18 cellular contexts compared by ENCODE assay signal in genomic region chr2:11715987-11716652, GRCh38. TPM values are rescaled to one million over a fixed set of nuclear protein-coding genes. Genes with fewer than 3 reads are reported as not detected.
"Had no signal": no experiment of that assay in that cellular context is flagged by ENCODE, and none has a peak within 500 bp of the region (broad histone marks: within the 10 kb centered on the region; RNA-seq: fewer than 3 reads in every experiment).

No MANE protein-coding gene starts in this region.

- DNase-seq: activated CD4-positive, alpha-beta T cell treated with anti-CD3 and anti-CD28 coated beads, Interleukin-2, amount 10 ng/mL, durations not matched to agents 7 days and 5 days; activated CD8-positive, alpha-beta T cell treated with anti-CD3 and anti-CD28 coated beads, Interleukin-2, amount 10 ng/mL, durations not matched to agents 7 days and 5 days; activated naive CD4-positive, alpha-beta T cell treated with anti-CD3 and anti-CD28 coated beads for 36 hours; activated T-cell treated with anti-CD3 and anti-CD28 coated beads, Interleukin-2, amount 50 U/mL, for 24 hours; anterior cingulate cortex; cortex of kidney; effector CD8-positive, alpha-beta T cell; kidney; left ventricle myocardium inferior; naive thymus-derived CD8-positive, alpha-beta T cell; nucleus accumbens; retina; T-helper 1 cell; T1000; testis had no signal

- H3K36me3 ChIP-seq: gastroesophageal sphincter, heart left ventricle, left ventricle myocardium inferior had no signal

- H3K27ac ChIP-seq: heart left ventricle, testis had no signal

- ATAC-seq: activated CD8-positive, alpha-beta T cell treated with anti-CD3 and anti-CD28 coated beads, Interleukin-2, amount 10 ng/mL, durations not matched to agents 7 days and 5 days; esophagus mucosa; naive thymus-derived CD8-positive, alpha-beta T cell had no signal

- H3K9me3 ChIP-seq: gastroesophageal sphincter, heart left ventricle, left ventricle myocardium inferior, testis had no signal

- H3K4me3 ChIP-seq: gastroesophageal sphincter, heart left ventricle, left ventricle myocardium inferior, testis had no signal

- H3K27me3 ChIP-seq: gastroesophageal sphincter, testis had no signal

RNA-seq across cellular contexts. Expression of gene NTSR2, which starts 46.1 kb away (rescaled TPM):
- total RNA-seq: activated CD4-positive, alpha-beta T cell treated with anti-CD3 and anti-CD28 coated beads, Interleukin-2, amount 10 ng/mL, durations not matched to agents 7 days and 5 days; activated CD8-positive, alpha-beta T cell treated with anti-CD3 and anti-CD28 coated beads, Interleukin-2, amount 10 ng/mL, durations not matched to agents 7 days and 5 days; activated naive CD4-positive, alpha-beta T cell treated with anti-CD3 and anti-CD28 coated beads for 36 hours; esophagus mucosa; gastroesophageal sphincter; kidney; left ventricle myocardium inferior; naive thymus-derived CD8-positive, alpha-beta T cell had no signal
- polyA plus RNA-seq: naive thymus-derived CD8-positive, alpha-beta T cell had no signal
